ENCODE assay signal across 1 cellular context in genomic region chr11:76810151-76810853, GRCh38.
TF ChIP-seq lines count a peak whose summit lies in the region.

No MANE protein-coding gene starts in this region.

TF ChIP-seq in WTC11, 78 proteins besides CTCF, POLR2A, EP300 and RAD21 (continued from another document):
- TF ChIP-seq ARID4B (CRISPR knock-in tag; IDR thresholded peaks at IDR 0.05; ENCODE audit: borderline replicate concordance) (no peak), ZNF416 (CRISPR knock-in tag; IDR thresholded peaks at IDR 0.05) (no peak), GTF2I (CRISPR knock-in tag; conservative IDR thresholded peaks at IDR 0.05) (no peak), ZSCAN18 (CRISPR knock-in tag; IDR thresholded peaks at IDR 0.05) (no peak), SP1 (CRISPR knock-in tag; conservative IDR thresholded peaks at IDR 0.05) (no peak), TCF7 (CRISPR knock-in tag; IDR thresholded peaks at IDR 0.05; ENCODE audit: low read depth) (no peak), EMX1 (CRISPR knock-in tag; IDR thresholded peaks at IDR 0.05) (no peak), FOXJ3 (CRISPR knock-in tag; IDR thresholded peaks at IDR 0.05; ENCODE audit: borderline replicate concordance) (no peak), HMGXB4 (CRISPR knock-in tag; IDR thresholded peaks at IDR 0.05) (no peak), NR3C1 (CRISPR knock-in tag; conservative IDR thresholded peaks at IDR 0.05; ENCODE audit: low read depth) (no peak)
